17 cellular contexts compared by ENCODE assay signal in genomic region chr9:70304810-70305209, GRCh38. TPM values are rescaled to one million over a fixed set of nuclear protein-coding genes. Genes with fewer than 3 reads are reported as not detected.
DNase-seq lines count a peak whose midpoint lies in the region; ATAC-seq, FAIRE-seq and TF ChIP-seq lines count a peak whose summit lies in the region.
"Had no signal": no experiment of that assay in that cellular context is flagged by ENCODE, and none has a peak within 500 bp of the region (broad histone marks: within the 10 kb centered on the region; RNA-seq: fewer than 3 reads in every experiment).

No MANE protein-coding gene starts in this region.

- TF ChIP-seq CTCF in progenitor cell of endocrine pancreas (IDR thresholded peaks at IDR 0.05; ENCODE audit: unreplicated experiment) = no peak
- no peak for TF ChIP-seq CTCF in breast epithelium (IDR thresholded peaks at IDR 0.05)

- CTCF ChIA-PET in activated CD8-positive, alpha-beta T cell treated with anti-CD3 and anti-CD28 coated beads, Interleukin-2, amount 10 ng/mL, durations not matched to agents 7 days and 5 days (lab: Charles Lee) = no interaction called here

- H3K4me3 ChIP-seq in breast epithelium = no peak overlapping the region
- H3K4me3 ChIP-seq: BLaER1 had no signal

- no peaks in the 10 kb centered on the region for H3K27me3 ChIP-seq in breast epithelium
- H3K27me3 ChIP-seq: BLaER1 had no signal

- H3K4me3 Mint-ChIP-seq in progenitor cell of endocrine pancreas (ENCODE audit: low read depth) = no peak overlapping the region
- H3K4me3 Mint-ChIP-seq in activated CD8-positive, alpha-beta T cell treated with anti-CD3 and anti-CD28 coated beads, Interleukin-2, amount 10 ng/mL, durations not matched to agents 7 days and 5 days = no peak overlapping the region
- H3K4me3 Mint-ChIP-seq: HFFc6 had no signal

- H3K9me3 Mint-ChIP-seq in progenitor cell of endocrine pancreas (ENCODE audit: low read depth) = peaks cover 12% of the 10 kb centered on the region
- no peaks in the 10 kb centered on the region for H3K9me3 Mint-ChIP-seq in activated CD8-positive, alpha-beta T cell treated with anti-CD3 and anti-CD28 coated beads, Interleukin-2, amount 10 ng/mL, durations not matched to agents 7 days and 5 days (ENCODE audit: insufficient read depth)
- H3K9me3 Mint-ChIP-seq: HFFc6 had no signal

- POLR2A ChIA-PET in activated CD8-positive, alpha-beta T cell treated with anti-CD3 and anti-CD28 coated beads, Interleukin-2, amount 10 ng/mL, durations not matched to agents 7 days and 5 days (lab: Charles Lee) = no interaction called here

- TF ChIP-seq POLR2A in breast epithelium (IDR thresholded peaks at IDR 0.05) = no peak

- H3K27me3 Mint-ChIP-seq in progenitor cell of endocrine pancreas = no peaks in the 10 kb centered on the region
- H3K27me3 Mint-ChIP-seq in activated CD8-positive, alpha-beta T cell treated with anti-CD3 and anti-CD28 coated beads, Interleukin-2, amount 10 ng/mL, durations not matched to agents 7 days and 5 days (ENCODE audit: low read depth) = no peaks in the 10 kb centered on the region

- H3K36me3 Mint-ChIP-seq in progenitor cell of endocrine pancreas (ENCODE audit: insufficient read depth) = peaks cover 50% of the 10 kb centered on the region
- peaks cover 58% of the 10 kb centered on the region for H3K36me3 Mint-ChIP-seq in activated CD8-positive, alpha-beta T cell treated with anti-CD3 and anti-CD28 coated beads, Interleukin-2, amount 10 ng/mL, durations not matched to agents 7 days and 5 days (ENCODE audit: low read depth)

- DNase-seq in GM18507 (ENCODE audit: extremely low spot score, insufficient read length, low read depth) (no peak), progenitor cell of endocrine pancreas (ENCODE audit: low spot score, unreplicated experiment) (no peak), breast epithelium (ENCODE audit: low spot score in 2 of 2) (no peak), NCI-H187 treated with DMSO at 0.1 percent for 48 hours (lab: John Stamatoyannopoulos, UW) (no peak)
- DNase-seq in activated CD8-positive, alpha-beta T cell treated with anti-CD3 and anti-CD28 coated beads, Interleukin-2, amount 10 ng/mL, durations not matched to agents 7 days and 5 days = no peak
- DNase-seq: AML-193, DMS79, HCEC 1CT, HFFc6, IMR-90, KG1 had no signal

- ATAC-seq in activated CD8-positive, alpha-beta T cell treated with anti-CD3 and anti-CD28 coated beads, Interleukin-2, amount 10 ng/mL, durations not matched to agents 7 days and 5 days = no peak
- ATAC-seq in GM18873 (IDR thresholded peaks at IDR 0.05; ENCODE audit: low FRiP score, unreplicated experiment) = no peak

- no peak overlapping the region for H3K27ac ChIP-seq in breast epithelium
- H3K27ac ChIP-seq: BLaER1 had no signal

- intact Hi-C loops in breast epithelium (cut with DNase I; ENCODE audit: low total_unique reads) = no loop called here

- peaks cover 7% of the 10 kb centered on the region for H3K36me3 ChIP-seq in breast epithelium

- no peaks in the 10 kb centered on the region for H3K9me3 ChIP-seq in breast epithelium

- no peaks in the 10 kb centered on the region for H3K4me1 ChIP-seq in breast epithelium
- H3K4me1 ChIP-seq: BLaER1 had no signal

- H3K27ac Mint-ChIP-seq in progenitor cell of endocrine pancreas = peak overlapping the region; percentile 47
- no peak overlapping the region for H3K27ac Mint-ChIP-seq in activated CD8-positive, alpha-beta T cell treated with anti-CD3 and anti-CD28 coated beads, Interleukin-2, amount 10 ng/mL, durations not matched to agents 7 days and 5 days
- H3K27ac Mint-ChIP-seq: HFFc6 had no signal

- FAIRE-seq in GM18507 (lab: Jason Lieb, UNC) (peak; percentile 15), TTC549 (lab: Jason Lieb, UNC) (peak; percentile 22), endometrium (lab: Jason Lieb, UNC) (peak; percentile 66)
- FAIRE-seq: GM12892, H1 had no signal

- peaks cover 6% of the 10 kb centered on the region for H3K4me1 Mint-ChIP-seq in progenitor cell of endocrine pancreas (ENCODE audit: low read depth)
- H3K4me1 Mint-ChIP-seq in activated CD8-positive, alpha-beta T cell treated with anti-CD3 and anti-CD28 coated beads, Interleukin-2, amount 10 ng/mL, durations not matched to agents 7 days and 5 days (ENCODE audit: low read depth) = peaks cover 3% of the 10 kb centered on the region

RNA-seq across cellular contexts. Expression of gene SMC5, which starts 46.0 kb away (rescaled TPM):
- total RNA-seq in progenitor cell of endocrine pancreas = 39.6 and 42.8 TPM in 2 replicates
- 10 to 100 TPM; 36.9 to 44.7 TPM for total RNA-seq in activated CD8-positive, alpha-beta T cell treated with anti-CD3 and anti-CD28 coated beads, Interleukin-2, amount 10 ng/mL, durations not matched to agents 7 days and 5 days
- total RNA-seq in breast epithelium = 10 to 100 TPM; 23.4 to 62.2 (median 43.9) TPM
